ENCODE assay signal across 8 cellular contexts in the genomic region with DNA sequence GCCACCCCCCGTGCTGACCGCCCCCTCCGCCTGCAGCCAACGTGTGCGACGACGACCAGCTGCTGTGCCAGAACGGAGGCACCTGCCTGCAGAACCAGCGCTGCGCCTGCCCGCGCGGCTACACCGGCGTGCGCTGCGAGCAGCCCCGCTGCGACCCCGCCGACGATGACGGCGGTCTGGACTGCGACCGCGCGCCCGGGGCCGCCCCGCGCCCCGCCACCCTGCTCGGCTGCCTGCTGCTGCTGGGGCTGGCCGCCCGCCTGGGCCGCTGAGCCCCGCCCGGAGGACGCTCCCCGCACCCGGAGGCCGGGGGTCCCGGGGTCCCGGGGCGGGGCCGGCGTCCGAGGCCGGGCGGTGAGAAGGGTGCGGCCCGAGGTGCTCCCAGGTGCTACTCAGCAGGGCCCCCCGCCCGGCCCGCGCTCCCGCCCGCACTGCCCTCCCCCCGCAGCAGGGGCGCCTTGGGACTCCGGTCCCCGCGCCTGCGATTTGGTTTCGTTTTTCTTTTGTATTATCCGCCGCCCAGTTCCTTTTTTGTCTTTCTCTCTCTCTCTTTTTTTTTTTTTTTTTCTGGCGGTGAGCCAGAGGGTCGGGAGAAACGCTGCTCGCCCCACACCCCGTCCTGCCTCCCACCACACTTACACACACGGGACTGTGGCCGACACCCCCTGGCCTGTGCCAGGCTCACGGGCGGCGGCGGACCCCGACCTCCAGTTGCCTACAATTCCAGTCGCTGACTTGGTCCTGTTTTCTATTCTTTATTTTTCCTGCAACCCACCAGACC.
DNase-seq lines count a peak whose midpoint lies in the region; ATAC-seq and TF ChIP-seq lines count a peak whose summit lies in the region.

No MANE protein-coding gene starts in this region.

- WGBS in endodermal cell (ENCODE audit: insufficient coverage in 1 of 2, insufficient read length in 1 of 2), 2 experiments = 1 to 2% methylated on average over 33 to 80 of the region's 81 CpGs

- CTCF ChIA-PET in activated CD4-positive, alpha-beta T cell treated with anti-CD3 and anti-CD28 coated beads for 36 hours (lab: Charles Lee) = interaction anchor here (0.8 to 1.6 kb wide), 8 partner anchors 11 to 523 kb away, joined by 3 to 9 read pairs (median 4); no protein-coding TSS in a partner anchor

- H3K4me1 ChIP-seq in endodermal cell (ENCODE audit: control insufficient read depth, insufficient read depth, low read length) = no peaks in the 10 kb centered on the region
- peaks cover 45% of the 10 kb centered on the region for H3K4me1 ChIP-seq in vagina

- no peaks in the 10 kb centered on the region for H3K9me3 Mint-ChIP-seq in activated CD4-positive, alpha-beta T cell treated with anti-CD3 and anti-CD28 coated beads for 36 hours (ENCODE audit: low read depth)
- no peaks in the 10 kb centered on the region for H3K9me3 Mint-ChIP-seq in endodermal cell
- H3K9me3 Mint-ChIP-seq in nephron = no peaks in the 10 kb centered on the region

- no peak for ATAC-seq in activated CD4-positive, alpha-beta T cell treated with anti-CD3 and anti-CD28 coated beads for 36 hours

- DNase-seq in GM06990 (ENCODE audit: extremely low read depth, insufficient read length) = peak; percentile 46
- DNase-seq in HL-60 (ENCODE audit: low read depth in 1 of 2, low spot score in 1 of 2) = peak in 1 of 2 experiments; percentile 62
- peak; percentile 69 for DNase-seq in activated CD4-positive, alpha-beta T cell treated with anti-CD3 and anti-CD28 coated beads for 36 hours
- no peak for DNase-seq in endodermal cell
- no peak for DNase-seq in vagina (ENCODE audit: extremely low spot score in 2 of 2)
- DNase-seq in LoVo (ENCODE audit: low spot score) = no peak
- DNase-seq in GM19240 (ENCODE audit: insufficient read length, low spot score) = no peak

- peak overlapping the region; percentile 5 for H3K9ac ChIP-seq in endodermal cell (ENCODE audit: extremely low read depth, low read length, poor library complexity, severe bottlenecking)

- H3K27me3 Mint-ChIP-seq in activated CD4-positive, alpha-beta T cell treated with anti-CD3 and anti-CD28 coated beads for 36 hours = peaks cover 2% of the 10 kb centered on the region
- peaks cover 43% of the 10 kb centered on the region for H3K27me3 Mint-ChIP-seq in endodermal cell (ENCODE audit: insufficient read depth)
- H3K27me3 Mint-ChIP-seq in nephron (ENCODE audit: low read depth) = peaks cover 78% of the 10 kb centered on the region

- H3K36me3 Mint-ChIP-seq in activated CD4-positive, alpha-beta T cell treated with anti-CD3 and anti-CD28 coated beads for 36 hours (ENCODE audit: low read depth) = no peaks in the 10 kb centered on the region
- H3K36me3 Mint-ChIP-seq in endodermal cell (ENCODE audit: low read depth) = no peaks in the 10 kb centered on the region
- no peaks in the 10 kb centered on the region for H3K36me3 Mint-ChIP-seq in nephron (ENCODE audit: low read depth)

- H3K4me3 Mint-ChIP-seq in activated CD4-positive, alpha-beta T cell treated with anti-CD3 and anti-CD28 coated beads for 36 hours = peak overlapping the region; percentile 87
- peak overlapping the region; percentile 70 for H3K4me3 Mint-ChIP-seq in endodermal cell
- H3K4me3 Mint-ChIP-seq in nephron = peak overlapping the region; percentile 93 to 97 (median 94)

- H3K9me3 ChIP-seq in endodermal cell (ENCODE audit: control insufficient read depth, low read length) (no peaks in the 10 kb centered on the region), vagina (no peaks in the 10 kb centered on the region)

- H3K4me3 ChIP-seq in GM06990 (replicated peaks; ENCODE audit: low read depth, low read length) (peak overlapping the region; percentile 69), HL-60 (replicated peaks; ENCODE audit: insufficient read depth, low read length) (peak overlapping the region; percentile 67), endodermal cell (ENCODE audit: low read length) (peak overlapping the region; percentile 79), vagina (peak overlapping the region; percentile 75 to 93)

- H3K27ac Mint-ChIP-seq in activated CD4-positive, alpha-beta T cell treated with anti-CD3 and anti-CD28 coated beads for 36 hours = peak overlapping the region; percentile 78
- peak overlapping the region; percentile 23 for H3K27ac Mint-ChIP-seq in endodermal cell
- H3K27ac Mint-ChIP-seq in nephron = peak overlapping the region; percentile 48 to 89 (median 50)

- TF ChIP-seq POLR2A in vagina (IDR thresholded peaks at IDR 0.05) = no peak

- peak overlapping the region; percentile 83 for H3K27ac ChIP-seq in HL-60 (replicated peaks)
- no peak overlapping the region for H3K27ac ChIP-seq in endodermal cell (ENCODE audit: low read depth, low read length)
- H3K27ac ChIP-seq in vagina = peak overlapping the region; percentile 63

- POLR2A ChIA-PET in activated CD4-positive, alpha-beta T cell treated with anti-CD3 and anti-CD28 coated beads for 36 hours (lab: Charles Lee) = interaction anchor here (0.9 kb wide), 1 partner anchor 109 kb away, joined by 3 read pairs; no protein-coding TSS in a partner anchor

- TF ChIP-seq CTCF in GM06990 (IDR thresholded peaks at IDR 0.05; ENCODE audit: insufficient read depth, low read length, poor library complexity, severe bottlenecking) = no peak
- TF ChIP-seq CTCF in HL-60 (IDR thresholded peaks at IDR 0.05; ENCODE audit: insufficient read depth, low read length) = no peak
- TF ChIP-seq CTCF in endodermal cell (conservative IDR thresholded peaks at IDR 0.05) = no peak
- no peak for TF ChIP-seq CTCF in nephron (IDR thresholded peaks at IDR 0.05; ENCODE audit: unreplicated experiment in 3 of 3)
- no peak for TF ChIP-seq CTCF in vagina (IDR thresholded peaks at IDR 0.05)

- intact Hi-C loops in activated CD4-positive, alpha-beta T cell treated with anti-CD3 and anti-CD28 coated beads for 36 hours (cut with DNase I, micrococcal nuclease) = loop anchor here (1.0 to 10.0 kb wide), 12 partner anchors 17 to 1825 kb away; partner anchors contain the start of genes MED27 (in 2 of the 2), BRD3 (in 1 of the 2), GTF3C4 (in 1 of the 2) and POMT1 (in 1 of the 2)
- intact Hi-C loops in vagina (cut with DNase I) = no loop called here

- H3K4me1 Mint-ChIP-seq in activated CD4-positive, alpha-beta T cell treated with anti-CD3 and anti-CD28 coated beads for 36 hours = peaks cover 7% of the 10 kb centered on the region
- H3K4me1 Mint-ChIP-seq in endodermal cell (no peaks in the 10 kb centered on the region), nephron (peaks cover 19% of the 10 kb centered on the region)

- H3K27me3 ChIP-seq in GM06990 (replicated peaks; ENCODE audit: control insufficient read depth, insufficient read depth, low read length) (peaks cover 1% of the 10 kb centered on the region; the same call in 1 of the 2 replicates), HL-60 (ENCODE audit: insufficient read depth, poor library complexity, severe bottlenecking) (no peaks in the 10 kb centered on the region), endodermal cell (ENCODE audit: control insufficient read depth, insufficient read depth, low read length, poor library complexity, severe bottlenecking) (peaks cover 53% of the 10 kb centered on the region), vagina (no peaks in the 10 kb centered on the region)

- H3K36me3 ChIP-seq in GM06990 (ENCODE audit: control insufficient read depth, insufficient read depth, low read length) (no peaks in the 10 kb centered on the region), endodermal cell (ENCODE audit: control insufficient read depth, insufficient read depth, low read length) (no peaks in the 10 kb centered on the region), vagina (no peaks in the 10 kb centered on the region)

Comparison
In these comparisons a context has a peak if more than half of its experiments do, and no peak if none do; other contexts are left out.
1. DNase-seq: peak in GM06990 (single experiment) and activated CD4-positive, alpha-beta T cell treated with anti-CD3 and anti-CD28 coated beads for 36 hours (single experiment); none in endodermal cell (single experiment), vagina (0 of 2), LoVo (single experiment) and GM19240 (single experiment).
2. H3K27ac Mint-ChIP-seq: peak in every context shown above with its lines; median percentile 78 in activated CD4-positive, alpha-beta T cell treated with anti-CD3 and anti-CD28 coated beads for 36 hours; 50 in nephron; 23 in endodermal cell.
3. Peak in every context shown above with its lines, with median percentiles within 50 percentile points of each other: H3K4me3 ChIP-seq and H3K4me3 Mint-ChIP-seq.